1 cellular context compared by ENCODE assay signal in the genomic region with DNA sequence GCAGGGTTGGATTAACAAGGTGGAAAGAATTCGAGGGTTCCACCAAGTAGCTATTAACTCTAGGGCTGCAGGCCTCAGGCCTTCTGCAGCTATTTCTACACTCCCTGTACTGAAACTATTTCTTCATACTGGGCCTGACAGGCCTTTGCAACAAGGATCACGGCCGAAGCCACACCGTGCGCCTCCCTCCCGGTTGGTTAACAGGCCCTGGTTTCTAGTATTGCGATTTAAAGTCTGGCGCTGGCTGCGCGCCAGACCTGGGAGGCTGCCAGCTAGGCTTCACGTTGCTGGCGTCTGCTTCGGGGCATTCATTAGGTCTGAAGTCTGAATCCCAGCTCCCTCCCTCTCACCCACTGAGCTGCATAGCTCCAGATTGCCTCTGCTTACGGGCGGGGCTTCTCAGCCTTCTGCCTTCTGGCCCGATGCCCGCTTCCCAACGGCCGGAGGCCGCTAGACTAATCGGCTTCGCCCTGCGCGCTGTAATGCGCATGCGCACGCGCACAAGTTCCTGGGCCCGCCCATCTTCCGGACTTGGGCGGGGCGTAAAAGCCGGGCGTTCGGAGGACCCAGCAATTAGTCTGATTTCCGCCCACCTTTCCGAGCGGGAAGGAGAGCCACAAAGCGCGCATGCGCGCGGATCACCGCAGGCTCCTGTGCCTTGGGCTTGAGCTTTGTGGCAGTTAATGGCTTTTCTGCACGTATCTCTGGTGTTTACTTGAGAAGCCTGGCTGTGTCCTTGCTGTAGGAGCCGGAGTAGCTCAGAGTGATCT.
A peak's percentile ranks its signal among the peaks of the same experiment; 100 is the strongest.
TF ChIP-seq lines count a peak whose summit lies in the region.

No MANE protein-coding gene starts in this region.

TF ChIP-seq in HepG2, 621 proteins besides CTCF, POLR2A, EP300 and RAD21 (continued from another document and continues in another):
- TF ChIP-seq, protein P1, sequence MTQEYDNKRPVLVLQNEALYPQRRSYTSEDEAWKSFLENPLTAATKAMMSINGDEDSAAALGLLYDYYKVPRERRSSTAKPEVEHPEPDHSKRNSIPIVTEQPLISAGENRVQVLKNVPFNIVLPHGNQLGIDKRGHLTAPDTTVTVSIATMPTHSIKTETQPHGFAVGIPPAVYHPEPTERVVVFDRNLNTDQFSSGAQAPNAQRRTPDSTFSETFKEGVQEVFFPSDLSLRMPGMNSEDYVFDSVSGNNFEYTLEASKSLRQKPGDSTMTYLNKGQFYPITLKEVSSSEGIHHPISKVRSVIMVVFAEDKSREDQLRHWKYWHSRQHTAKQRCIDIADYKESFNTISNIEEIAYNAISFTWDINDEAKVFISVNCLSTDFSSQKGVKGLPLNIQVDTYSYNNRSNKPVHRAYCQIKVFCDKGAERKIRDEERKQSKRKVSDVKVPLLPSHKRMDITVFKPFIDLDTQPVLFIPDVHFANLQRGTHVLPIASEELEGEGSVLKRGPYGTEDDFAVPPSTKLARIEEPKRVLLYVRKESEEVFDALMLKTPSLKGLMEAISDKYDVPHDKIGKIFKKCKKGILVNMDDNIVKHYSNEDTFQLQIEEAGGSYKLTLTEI (CRISPR knock-in tag; conservative IDR thresholded peaks at IDR 0.05), result no peak
- TF ChIP-seq, protein P2, sequence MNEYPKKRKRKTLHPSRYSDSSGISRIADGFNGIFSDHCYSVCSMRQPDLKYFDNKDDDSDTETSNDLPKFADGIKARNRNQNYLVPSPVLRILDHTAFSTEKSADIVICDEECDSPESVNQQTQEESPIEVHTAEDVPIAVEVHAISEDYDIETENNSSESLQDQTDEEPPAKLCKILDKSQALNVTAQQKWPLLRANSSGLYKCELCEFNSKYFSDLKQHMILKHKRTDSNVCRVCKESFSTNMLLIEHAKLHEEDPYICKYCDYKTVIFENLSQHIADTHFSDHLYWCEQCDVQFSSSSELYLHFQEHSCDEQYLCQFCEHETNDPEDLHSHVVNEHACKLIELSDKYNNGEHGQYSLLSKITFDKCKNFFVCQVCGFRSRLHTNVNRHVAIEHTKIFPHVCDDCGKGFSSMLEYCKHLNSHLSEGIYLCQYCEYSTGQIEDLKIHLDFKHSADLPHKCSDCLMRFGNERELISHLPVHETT (CRISPR knock-in tag; conservative IDR thresholded peaks at IDR 0.05), result no peak
- TF ChIP-seq KLF6 (CRISPR knock-in tag; IDR thresholded peaks at IDR 0.05) (0 out of 2 replicates have a peak, but pooled peaks have one; percentile 40), HOXD1 (CRISPR knock-in tag; IDR thresholded peaks at IDR 0.05) (no peak), FOSL2 (CRISPR knock-in tag; IDR thresholded peaks at IDR 0.05) (peak; percentile 29; the same call in 1 of the 2 replicates), AHR (CRISPR knock-in tag; IDR thresholded peaks at IDR 0.05) (0 out of 2 replicates have a peak, but pooled peaks have one; percentile 25), ZKSCAN1 (IDR thresholded peaks at IDR 0.05; ENCODE audit: low read length) (no peak), ZSCAN22 (CRISPR knock-in tag; IDR thresholded peaks at IDR 0.05) (0 out of 2 replicates have a peak, but pooled peaks have one; percentile 27), KDM2A (CRISPR knock-in tag; IDR thresholded peaks at IDR 0.05; ENCODE audit: borderline replicate concordance, low read depth) (0 out of 2 replicates have a peak, but pooled peaks have one; percentile 27), MAZ (IDR thresholded peaks at IDR 0.05; ENCODE audit: borderline replicate concordance, low read depth, low read length) (peak; percentile 57; the same call in 1 of the 2 replicates), MAZ (CRISPR knock-in tag; IDR thresholded peaks at IDR 0.05; ENCODE audit: low read depth) (0 out of 2 replicates have a peak, but pooled peaks have one; percentile 73), ZNF160 (CRISPR knock-in tag; IDR thresholded peaks at IDR 0.05) (peak; percentile 86; the same call in 1 of the 2 replicates), ZNF501 (CRISPR knock-in tag; IDR thresholded peaks at IDR 0.05) (peak; percentile 85), RBM39 (IDR thresholded peaks at IDR 0.05; ENCODE audit: low read depth, low read length, poor library complexity, severe bottlenecking) (peak; percentile 94), KDM5A (IDR thresholded peaks at IDR 0.05; ENCODE audit: borderline replicate concordance, low read length) (peak; percentile 54; the same call in 1 of the 2 replicates), ZNF12 (CRISPR knock-in tag; IDR thresholded peaks at IDR 0.05) (peak; percentile 67), SSRP1 (CRISPR knock-in tag; IDR thresholded peaks at IDR 0.05) (0 out of 2 replicates have a peak, but pooled peaks have one; percentile 47), PAWR (CRISPR knock-in tag; IDR thresholded peaks at IDR 0.05; ENCODE audit: borderline replicate concordance) (peak; percentile 93; the same call in 1 of the 2 replicates), ZNF678 (CRISPR knock-in tag; IDR thresholded peaks at IDR 0.05) (0 out of 2 replicates have a peak, but pooled peaks have one; percentile 21), ZNF879 (CRISPR knock-in tag; IDR thresholded peaks at IDR 0.05) (0 out of 2 replicates have a peak, but pooled peaks have one; percentile 39), ZNF232 (CRISPR knock-in tag; IDR thresholded peaks at IDR 0.05; ENCODE audit: borderline replicate concordance) (0 out of 2 replicates have a peak, but pooled peaks have one; percentile 61), TSC22D2 (CRISPR knock-in tag; IDR thresholded peaks at IDR 0.05; ENCODE audit: borderline replicate concordance) (0 out of 2 replicates have a peak, but pooled peaks have one; percentile 17), ZBTB21 (CRISPR knock-in tag; IDR thresholded peaks at IDR 0.05) (peak; percentile 17; the same call in 1 of the 2 replicates), CREB1 (IDR thresholded peaks at IDR 0.05) (no peak), CREB1 (CRISPR knock-in tag; IDR thresholded peaks at IDR 0.05) (peak; percentile 25; the same call in 1 of the 2 replicates), GFI1 (CRISPR knock-in tag; IDR thresholded peaks at IDR 0.05; ENCODE audit: borderline replicate concordance) (peak; percentile 66; the same call in 1 of the 2 replicates), POGZ (CRISPR knock-in tag; IDR thresholded peaks at IDR 0.05) (peak; percentile 58), ZNF766 (CRISPR knock-in tag; IDR thresholded peaks at IDR 0.05; ENCODE audit: borderline replicate concordance) (peak; percentile 37; the same call in 1 of the 2 replicates)
- TF ChIP-seq, protein P3, sequence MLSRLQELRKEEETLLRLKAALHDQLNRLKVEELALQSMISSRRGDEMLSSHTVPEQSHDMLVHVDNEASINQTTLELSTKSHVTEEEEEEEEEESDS (CRISPR knock-in tag; IDR thresholded peaks at IDR 0.05; ENCODE audit: borderline replicate concordance), result 0 out of 2 replicates have a peak, but pooled peaks have one; percentile 55
- TF ChIP-seq, protein P4, sequence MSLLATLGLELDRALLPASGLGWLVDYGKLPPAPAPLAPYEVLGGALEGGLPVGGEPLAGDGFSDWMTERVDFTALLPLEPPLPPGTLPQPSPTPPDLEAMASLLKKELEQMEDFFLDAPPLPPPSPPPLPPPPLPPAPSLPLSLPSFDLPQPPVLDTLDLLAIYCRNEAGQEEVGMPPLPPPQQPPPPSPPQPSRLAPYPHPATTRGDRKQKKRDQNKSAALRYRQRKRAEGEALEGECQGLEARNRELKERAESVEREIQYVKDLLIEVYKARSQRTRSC (CRISPR knock-in tag; IDR thresholded peaks at IDR 0.05; ENCODE audit: low read depth), result 0 out of 2 replicates have a peak, but pooled peaks have one; percentile 40
- TF ChIP-seq, protein P5, sequence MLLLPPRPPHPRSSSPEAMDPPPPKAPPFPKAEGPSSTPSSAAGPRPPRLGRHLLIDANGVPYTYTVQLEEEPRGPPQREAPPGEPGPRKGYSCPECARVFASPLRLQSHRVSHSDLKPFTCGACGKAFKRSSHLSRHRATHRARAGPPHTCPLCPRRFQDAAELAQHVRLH (CRISPR knock-in tag; IDR thresholded peaks at IDR 0.05; ENCODE audit: borderline replicate concordance, low read depth), result no peak
- TF ChIP-seq, protein P6, sequence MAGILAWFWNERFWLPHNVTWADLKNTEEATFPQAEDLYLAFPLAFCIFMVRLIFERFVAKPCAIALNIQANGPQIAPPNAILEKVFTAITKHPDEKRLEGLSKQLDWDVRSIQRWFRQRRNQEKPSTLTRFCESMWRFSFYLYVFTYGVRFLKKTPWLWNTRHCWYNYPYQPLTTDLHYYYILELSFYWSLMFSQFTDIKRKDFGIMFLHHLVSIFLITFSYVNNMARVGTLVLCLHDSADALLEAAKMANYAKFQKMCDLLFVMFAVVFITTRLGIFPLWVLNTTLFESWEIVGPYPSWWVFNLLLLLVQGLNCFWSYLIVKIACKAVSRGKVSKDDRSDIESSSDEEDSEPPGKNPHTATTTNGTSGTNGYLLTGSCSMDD (CRISPR knock-in tag; IDR thresholded peaks at IDR 0.05), result no peak
- TF ChIP-seq, protein P7, sequence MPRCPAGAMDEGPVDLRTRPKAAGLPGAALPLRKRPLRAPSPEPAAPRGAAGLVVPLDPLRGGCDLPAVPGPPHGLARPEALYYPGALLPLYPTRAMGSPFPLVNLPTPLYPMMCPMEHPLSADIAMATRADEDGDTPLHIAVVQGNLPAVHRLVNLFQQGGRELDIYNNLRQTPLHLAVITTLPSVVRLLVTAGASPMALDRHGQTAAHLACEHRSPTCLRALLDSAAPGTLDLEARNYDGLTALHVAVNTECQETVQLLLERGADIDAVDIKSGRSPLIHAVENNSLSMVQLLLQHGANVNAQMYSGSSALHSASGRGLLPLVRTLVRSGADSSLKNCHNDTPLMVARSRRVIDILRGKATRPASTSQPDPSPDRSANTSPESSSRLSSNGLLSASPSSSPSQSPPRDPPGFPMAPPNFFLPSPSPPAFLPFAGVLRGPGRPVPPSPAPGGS (CRISPR knock-in tag; IDR thresholded peaks at IDR 0.05), result no peak; the same call in 1 of the 2 replicates
- TF ChIP-seq, protein P8, sequence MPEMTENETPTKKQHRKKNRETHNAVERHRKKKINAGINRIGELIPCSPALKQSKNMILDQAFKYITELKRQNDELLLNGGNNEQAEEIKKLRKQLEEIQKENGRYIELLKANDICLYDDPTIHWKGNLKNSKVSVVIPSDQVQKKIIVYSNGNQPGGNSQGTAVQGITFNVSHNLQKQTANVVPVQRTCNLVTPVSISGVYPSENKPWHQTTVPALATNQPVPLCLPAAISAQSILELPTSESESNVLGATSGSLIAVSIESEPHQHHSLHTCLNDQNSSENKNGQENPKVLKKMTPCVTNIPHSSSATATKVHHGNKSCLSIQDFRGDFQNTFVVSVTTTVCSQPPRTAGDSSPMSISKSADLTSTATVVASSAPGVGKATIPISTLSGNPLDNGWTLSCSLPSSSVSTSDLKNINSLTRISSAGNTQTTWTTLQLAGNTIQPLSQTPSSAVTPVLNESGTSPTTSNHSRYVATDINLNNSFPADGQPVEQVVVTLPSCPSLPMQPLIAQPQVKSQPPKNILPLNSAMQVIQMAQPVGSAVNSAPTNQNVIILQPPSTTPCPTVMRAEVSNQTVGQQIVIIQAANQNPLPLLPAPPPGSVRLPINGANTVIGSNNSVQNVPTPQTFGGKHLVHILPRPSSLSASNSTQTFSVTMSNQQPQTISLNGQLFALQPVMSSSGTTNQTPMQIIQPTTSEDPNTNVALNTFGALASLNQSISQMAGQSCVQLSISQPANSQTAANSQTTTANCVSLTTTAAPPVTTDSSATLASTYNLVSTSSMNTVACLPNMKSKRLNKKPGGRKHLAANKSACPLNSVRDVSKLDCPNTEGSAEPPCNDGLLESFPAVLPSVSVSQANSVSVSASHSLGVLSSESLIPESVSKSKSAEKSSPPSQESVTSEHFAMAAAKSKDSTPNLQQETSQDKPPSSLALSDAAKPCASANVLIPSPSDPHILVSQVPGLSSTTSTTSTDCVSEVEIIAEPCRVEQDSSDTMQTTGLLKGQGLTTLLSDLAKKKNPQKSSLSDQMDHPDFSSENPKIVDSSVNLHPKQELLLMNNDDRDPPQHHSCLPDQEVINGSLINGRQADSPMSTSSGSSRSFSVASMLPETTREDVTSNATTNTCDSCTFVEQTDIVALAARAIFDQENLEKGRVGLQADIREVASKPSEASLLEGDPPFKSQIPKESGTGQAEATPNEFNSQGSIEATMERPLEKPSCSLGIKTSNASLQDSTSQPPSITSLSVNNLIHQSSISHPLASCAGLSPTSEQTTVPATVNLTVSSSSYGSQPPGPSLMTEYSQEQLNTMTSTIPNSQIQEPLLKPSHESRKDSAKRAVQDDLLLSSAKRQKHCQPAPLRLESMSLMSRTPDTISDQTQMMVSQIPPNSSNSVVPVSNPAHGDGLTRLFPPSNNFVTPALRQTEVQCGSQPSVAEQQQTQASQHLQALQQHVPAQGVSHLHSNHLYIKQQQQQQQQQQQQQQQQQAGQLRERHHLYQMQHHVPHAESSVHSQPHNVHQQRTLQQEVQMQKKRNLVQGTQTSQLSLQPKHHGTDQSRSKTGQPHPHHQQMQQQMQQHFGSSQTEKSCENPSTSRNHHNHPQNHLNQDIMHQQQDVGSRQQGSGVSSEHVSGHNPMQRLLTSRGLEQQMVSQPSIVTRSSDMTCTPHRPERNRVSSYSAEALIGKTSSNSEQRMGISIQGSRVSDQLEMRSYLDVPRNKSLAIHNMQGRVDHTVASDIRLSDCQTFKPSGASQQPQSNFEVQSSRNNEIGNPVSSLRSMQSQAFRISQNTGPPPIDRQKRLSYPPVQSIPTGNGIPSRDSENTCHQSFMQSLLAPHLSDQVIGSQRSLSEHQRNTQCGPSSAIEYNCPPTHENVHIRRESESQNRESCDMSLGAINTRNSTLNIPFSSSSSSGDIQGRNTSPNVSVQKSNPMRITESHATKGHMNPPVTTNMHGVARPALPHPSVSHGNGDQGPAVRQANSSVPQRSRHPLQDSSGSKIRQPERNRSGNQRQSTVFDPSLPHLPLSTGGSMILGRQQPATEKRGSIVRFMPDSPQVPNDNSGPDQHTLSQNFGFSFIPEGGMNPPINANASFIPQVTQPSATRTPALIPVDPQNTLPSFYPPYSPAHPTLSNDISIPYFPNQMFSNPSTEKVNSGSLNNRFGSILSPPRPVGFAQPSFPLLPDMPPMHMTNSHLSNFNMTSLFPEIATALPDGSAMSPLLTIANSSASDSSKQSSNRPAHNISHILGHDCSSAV (CRISPR knock-in tag; IDR thresholded peaks at IDR 0.05; ENCODE audit: borderline replicate concordance), result no peak
- TF ChIP-seq, protein P9, sequence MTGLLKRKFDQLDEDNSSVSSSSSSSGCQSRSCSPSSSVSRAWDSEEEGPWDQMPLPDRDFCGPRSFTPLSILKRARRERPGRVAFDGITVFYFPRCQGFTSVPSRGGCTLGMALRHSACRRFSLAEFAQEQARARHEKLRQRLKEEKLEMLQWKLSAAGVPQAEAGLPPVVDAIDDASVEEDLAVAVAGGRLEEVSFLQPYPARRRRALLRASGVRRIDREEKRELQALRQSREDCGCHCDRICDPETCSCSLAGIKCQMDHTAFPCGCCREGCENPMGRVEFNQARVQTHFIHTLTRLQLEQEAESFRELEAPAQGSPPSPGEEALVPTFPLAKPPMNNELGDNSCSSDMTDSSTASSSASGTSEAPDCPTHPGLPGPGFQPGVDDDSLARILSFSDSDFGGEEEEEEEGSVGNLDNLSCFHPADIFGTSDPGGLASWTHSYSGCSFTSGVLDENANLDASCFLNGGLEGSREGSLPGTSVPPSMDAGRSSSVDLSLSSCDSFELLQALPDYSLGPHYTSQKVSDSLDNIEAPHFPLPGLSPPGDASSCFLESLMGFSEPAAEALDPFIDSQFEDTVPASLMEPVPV (CRISPR knock-in tag; IDR thresholded peaks at IDR 0.05), result 0 out of 2 replicates have a peak, but pooled peaks have one; percentile 69
- TF ChIP-seq, protein P10, sequence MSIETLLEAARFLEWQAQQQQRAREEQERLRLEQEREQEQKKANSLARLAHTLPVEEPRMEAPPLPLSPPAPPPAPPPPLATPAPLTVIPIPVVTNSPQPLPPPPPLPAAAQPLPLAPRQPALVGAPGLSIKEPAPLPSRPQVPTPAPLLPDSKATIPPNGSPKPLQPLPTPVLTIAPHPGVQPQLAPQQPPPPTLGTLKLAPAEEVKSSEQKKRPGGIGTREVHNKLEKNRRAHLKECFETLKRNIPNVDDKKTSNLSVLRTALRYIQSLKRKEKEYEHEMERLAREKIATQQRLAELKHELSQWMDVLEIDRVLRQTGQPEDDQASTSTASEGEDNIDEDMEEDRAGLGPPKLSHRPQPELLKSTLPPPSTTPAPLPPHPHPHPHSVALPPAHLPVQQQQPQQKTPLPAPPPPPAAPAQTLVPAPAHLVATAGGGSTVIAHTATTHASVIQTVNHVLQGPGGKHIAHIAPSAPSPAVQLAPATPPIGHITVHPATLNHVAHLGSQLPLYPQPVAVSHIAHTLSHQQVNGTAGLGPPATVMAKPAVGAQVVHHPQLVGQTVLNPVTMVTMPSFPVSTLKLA (IDR thresholded peaks at IDR 0.05), result 0 out of 2 replicates have a peak, but pooled peaks have one; percentile 5
